11 cellular contexts compared by ENCODE assay signal in genomic region chr14:45112886-45113772, GRCh38. TPM values are rescaled to one million over a fixed set of nuclear protein-coding genes. Genes with fewer than 3 reads are reported as not detected.
DNase-seq lines count a peak whose midpoint lies in the region; ATAC-seq and TF ChIP-seq lines count a peak whose summit lies in the region.
"Had no signal": no experiment of that assay in that cellular context is flagged by ENCODE, and none has a peak within 500 bp of the region (broad histone marks: within the 10 kb centered on the region; RNA-seq: fewer than 3 reads in every experiment).

No MANE protein-coding gene starts in this region.

- H3K27ac ChIP-seq in aorta (ENCODE audit: low read depth in 1 of 2, low read length in 2 of 2) (no peak overlapping the region), substantia nigra (ENCODE audit: low read depth, low read length, poor library complexity, severe bottlenecking) (no peak overlapping the region)
- H3K27ac ChIP-seq: gastrocnemius medialis, SJCRH30 had no signal

- 78 to 80% methylated on average over 6 of the region's 6 CpGs for WGBS in aorta, 2 donors

- peaks cover 8% of the 10 kb centered on the region for H3K36me3 ChIP-seq in mucosa of descending colon (ENCODE audit: low read depth)
- peaks cover 0 to 3% of the 10 kb centered on the region in 2 donors for H3K36me3 ChIP-seq in aorta (ENCODE audit: control insufficient read depth in 1 of 2, insufficient read depth in 2 of 2, low read length in 1 of 2)

- no peaks in the 10 kb centered on the region for H3K27me3 ChIP-seq in aorta (ENCODE audit: control insufficient read depth in 1 of 2, insufficient read depth in 2 of 2, low read length in 1 of 2)
- H3K27me3 ChIP-seq: gastrocnemius medialis, SJCRH30 had no signal

- peaks cover 17% of the 10 kb centered on the region for H3K36me3 Mint-ChIP-seq in activated naive CD8-positive, alpha-beta T cell

- peak overlapping the region; percentile 22 for H3K4me3 Mint-ChIP-seq in activated naive CD8-positive, alpha-beta T cell

- no peaks in the 10 kb centered on the region for H3K4me1 ChIP-seq in mucosa of descending colon (ENCODE audit: low read depth)
- H3K4me1 ChIP-seq in aorta (ENCODE audit: control insufficient read depth in 1 of 2, insufficient read depth in 2 of 2, low read length in 2 of 2), result no peaks in the 10 kb centered on the region
- H3K4me1 ChIP-seq: SJCRH30 had no signal

- intact Hi-C loops in mucosa of descending colon (cut with DNase I, micrococcal nuclease) (no loop called here), aorta (cut with DNase I) (no loop called here)

- ATAC-seq in mucosa of descending colon, result peak; percentile 29
- no peak for ATAC-seq in aorta (ENCODE audit: low FRiP score)
- ATAC-seq: gastrocnemius medialis had no signal

- no peaks in the 10 kb centered on the region for H3K9me3 Mint-ChIP-seq in activated naive CD8-positive, alpha-beta T cell (ENCODE audit: low read depth)

- no peaks in the 10 kb centered on the region for H3K27me3 Mint-ChIP-seq in activated naive CD8-positive, alpha-beta T cell

- H3K4me1 Mint-ChIP-seq in activated naive CD8-positive, alpha-beta T cell (ENCODE audit: low read depth), result peaks cover 18% of the 10 kb centered on the region

- no peak overlapping the region for H3K4me3 ChIP-seq in mucosa of descending colon
- no peak overlapping the region for H3K4me3 ChIP-seq in aorta (ENCODE audit: low read length in 2 of 2)
- H3K4me3 ChIP-seq: gastrocnemius medialis, SJCRH30 had no signal

- H3K27ac Mint-ChIP-seq in activated naive CD8-positive, alpha-beta T cell, result peak overlapping the region; percentile 84

- TF ChIP-seq CTCF in mucosa of descending colon (IDR thresholded peaks at IDR 0.05), result no peak

- no peaks in the 10 kb centered on the region for H3K9me3 ChIP-seq in mucosa of descending colon
- H3K9me3 ChIP-seq in aorta (ENCODE audit: control insufficient read depth, low read length), result no peaks in the 10 kb centered on the region
- H3K9me3 ChIP-seq: gastrocnemius medialis, SJCRH30 had no signal

- peak; percentile 72 for DNase-seq in DMS153 treated with DMSO at 0.1 percent for 48 hours (lab: John Stamatoyannopoulos, UW; ENCODE audit: unreplicated experiment)
- peak; percentile 54 for DNase-seq in NCI-H146 (lab: John Stamatoyannopoulos, UW)
- DNase-seq in mucosa of descending colon, result no peak
- no peak for DNase-seq in UCSD-AML1 (lab: John Stamatoyannopoulos, UW; ENCODE audit: unreplicated experiment)
- DNase-seq in aorta, result no peak
- DNase-seq in substantia nigra (lab: John Stamatoyannopoulos, UW), result no peak
- no peak for DNase-seq in DMS114 treated with DMSO at 0.1 percent for 48 hours (lab: John Stamatoyannopoulos, UW; ENCODE audit: unreplicated experiment)
- DNase-seq: activated gamma-delta T cell, gastrocnemius medialis had no signal

RNA-seq across cellular contexts. Expression of gene FKBP3, which starts 21.2 kb away (rescaled TPM):
- total RNA-seq in mucosa of descending colon, result 10 to 100 TPM; 46.2 to 51.7 (median 46.2) TPM
- total RNA-seq in aorta, result 10 to 100 TPM; 36.2 to 38.8 TPM
- 100 to 1,000 TPM in 1 of 2 donors, 10 to 100 TPM in 1; 60.3 to 103 TPM for polyA plus RNA-seq in aorta

RNA-seq across cellular contexts. Expression of gene FANCM, which starts 22.6 kb away (rescaled TPM):
- 1 to 10 TPM; 3.2 to 5.7 (median 3.6) TPM for total RNA-seq in mucosa of descending colon
- 1 to 10 TPM; 5.5 to 6.8 TPM for total RNA-seq in aorta
- 1 to 10 TPM in 1 of 2 donors, under 1 TPM in 1; 0.25 to 3.5 TPM for polyA plus RNA-seq in aorta

RNA-seq across cellular contexts. Expression of gene PRPF39, which starts 29.2 kb away (rescaled TPM):
- total RNA-seq in mucosa of descending colon, result 10 to 100 TPM; 25.9 to 38.4 (median 35.4) TPM
- 10 to 100 TPM; 30.4 to 51.1 TPM for total RNA-seq in aorta
- polyA plus RNA-seq in aorta, result 10 to 100 TPM; 10.1 to 28.0 TPM

Comparison
In these comparisons a context has a peak if more than half of its experiments do, and no peak if none do; other contexts are left out.
1. DNase-seq: peak in DMS153 treated with DMSO at 0.1 percent for 48 hours (single experiment) and NCI-H146 (single experiment); none in mucosa of descending colon (0 of 3), UCSD-AML1 (single experiment), aorta (0 of 2), substantia nigra (0 of 49) and DMS114 treated with DMSO at 0.1 percent for 48 hours (single experiment).